ENCODE assay signal across 18 cellular contexts in the genomic region with DNA sequence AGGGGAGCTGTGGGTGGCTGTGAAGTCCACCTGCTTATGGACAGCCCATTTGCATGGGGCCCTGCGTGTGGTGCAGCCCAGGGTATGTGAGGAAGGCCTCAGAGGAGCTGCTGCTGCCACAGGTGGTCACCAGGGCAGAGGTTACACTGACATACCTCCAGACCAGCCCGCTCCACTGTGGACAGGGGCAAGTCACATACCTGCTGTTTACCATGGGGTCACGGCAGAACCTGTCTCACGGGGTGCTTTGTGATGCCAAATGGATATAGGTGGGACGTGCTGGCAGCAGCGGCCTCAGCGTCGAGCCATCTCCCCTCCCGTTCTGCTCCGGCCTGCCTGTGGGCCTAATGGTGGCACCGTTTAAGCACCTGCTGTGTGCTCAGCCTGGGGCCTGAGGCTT.
DNase-seq lines count a peak whose midpoint lies in the region; ATAC-seq and TF ChIP-seq lines count a peak whose summit lies in the region.
"Had no signal": no experiment of that assay in that cellular context is flagged by ENCODE, and none has a peak within 500 bp of the region (broad histone marks: within the 10 kb centered on the region; RNA-seq: fewer than 3 reads in every experiment).

No MANE protein-coding gene starts in this region.

- H3K4ac ChIP-seq in IMR-90 (ENCODE audit: low read depth, low read length): no peak overlapping the region
- no peak overlapping the region for H3K4ac ChIP-seq in trophoblast cell (ENCODE audit: low read depth, low read length)

- DNase-seq in CD4-positive, CD25-positive, alpha-beta regulatory T cell: no peak
- no peak for DNase-seq in IMR-90
- DNase-seq in lower lobe of right lung: peak; percentile 26
- no peak for DNase-seq in trophoblast cell
- DNase-seq in HCEC 1CT: no peak
- no peak for DNase-seq in stimulated activated CD4-positive, alpha-beta T cell treated with anti-CD3 and anti-CD28 coated beads, Interleukin-1b, Interleukin-23, amount 100 ng/mL, for 48 hours
- DNase-seq: 8988T; Calu3; CD8-positive, alpha-beta T cell; DND-41; EL; KBM-7 had no signal

- H2AK5ac ChIP-seq in IMR-90 (ENCODE audit: low read depth, low read length) (no peak overlapping the region), trophoblast cell (ENCODE audit: low read length) (no peak overlapping the region)

- H3K4me1 Mint-ChIP-seq in CD4-positive, CD25-positive, alpha-beta regulatory T cell: peaks cover 3 to 28% (median 8%) of the 10 kb centered on the region in 4 donors

- H3K79me1 ChIP-seq in IMR-90 (ENCODE audit: low read depth in 1 of 2, low read length in 2 of 2): no peaks in the 10 kb centered on the region
- no peaks in the 10 kb centered on the region for H3K79me1 ChIP-seq in trophoblast cell (ENCODE audit: low read length)

- intact Hi-C loops in IMR-90 (cut with micrococcal nuclease) (no loop called here), lower lobe of right lung (cut with DNase I) (no loop called here)

- no peaks in the 10 kb centered on the region for H3K9me3 ChIP-seq in CD4-positive, CD25-positive, alpha-beta regulatory T cell (ENCODE audit: control insufficient read depth in 2 of 2, low read length in 2 of 2)
- no peaks in the 10 kb centered on the region for H3K9me3 ChIP-seq in IMR-90 (ENCODE audit: control insufficient read depth, insufficient read depth, low read length)
- H3K9me3 ChIP-seq in lower lobe of right lung: no peaks in the 10 kb centered on the region
- no peaks in the 10 kb centered on the region for H3K9me3 ChIP-seq in trophoblast cell (ENCODE audit: insufficient read depth, low read depth, low read length)
- H3K9me3 ChIP-seq: BLaER1 had no signal

- no peak for ATAC-seq in CD4-positive, CD25-positive, alpha-beta regulatory T cell (ENCODE audit: low read depth in 2 of 2)
- no peak for ATAC-seq in IMR-90 (ENCODE audit: low read depth)
- no peak for ATAC-seq in lower lobe of right lung
- no peak for ATAC-seq in HG02610 (IDR thresholded peaks at IDR 0.05; ENCODE audit: unreplicated experiment)
- ATAC-seq: CD8-positive, alpha-beta T cell; GM12878 had no signal

- CTCF ChIA-PET in IMR-90 (lab: Yijun Ruan, JAX): no interaction called here

- H3K79me2 ChIP-seq in trophoblast cell (ENCODE audit: control insufficient read depth, insufficient read depth, low read length, poor library complexity): no peaks in the 10 kb centered on the region

- in situ Hi-C loops in IMR-90 (cut with MboI; ENCODE audit: low sequenced_read_pairs): loop anchor here (25.0 kb wide), 1 partner anchor 1074 kb away; no protein-coding TSS in a partner anchor

- H2BK20ac ChIP-seq in IMR-90 (ENCODE audit: low read depth, low read length): no peak overlapping the region

- H3K9me3 Mint-ChIP-seq in CD4-positive, CD25-positive, alpha-beta regulatory T cell: no peaks in the 10 kb centered on the region
- H3K9me3 Mint-ChIP-seq: CD14-positive monocyte; CD8-positive, alpha-beta T cell; IgD-negative memory B cell had no signal

- no peak overlapping the region for H3K4me3 ChIP-seq in CD4-positive, CD25-positive, alpha-beta regulatory T cell (ENCODE audit: low read depth, low read length)
- H3K4me3 ChIP-seq in IMR-90 (ENCODE audit: insufficient read depth, low read depth, low read length) (no peak overlapping the region), lower lobe of right lung (no peak overlapping the region), trophoblast cell (ENCODE audit: low read depth, low read length) (peak overlapping the region; percentile 18)
- H3K4me3 ChIP-seq: BLaER1, GM12878, GM23248 had no signal

- TF ChIP-seq RAD21 in IMR-90 (IDR thresholded peaks at IDR 0.05; ENCODE audit: low read length): no peak

- no CpG with 5 or more reads among the region's 11 CpGs for WGBS in IMR-90 (ENCODE audit: extremely low coverage in 2 of 2, insufficient read length in 1 of 2), 2 experiments
- no CpG with 5 or more reads among the region's 11 CpGs for WGBS in trophoblast cell (ENCODE audit: extremely low coverage, insufficient coverage, insufficient read length)

- H2AK9ac ChIP-seq in IMR-90 (replicated peaks; ENCODE audit: low read depth, low read length, poor library complexity): peak overlapping the region; percentile 9

- H3K18ac ChIP-seq in IMR-90 (ENCODE audit: low read depth, low read length) (no peak overlapping the region), trophoblast cell (ENCODE audit: low read length) (no peak overlapping the region)

- no peak overlapping the region for H3K56ac ChIP-seq in IMR-90 (ENCODE audit: extremely low read depth, insufficient read depth, low read length)

- H3K9ac ChIP-seq in IMR-90 (ENCODE audit: low read depth, low read length): no peak overlapping the region
- H3K9ac ChIP-seq in trophoblast cell (ENCODE audit: low read length): no peak overlapping the region
- H3K9ac ChIP-seq: BLaER1, GM23248 had no signal

- TF ChIP-seq POLR2A in IMR-90 (IDR thresholded peaks at IDR 0.05; ENCODE audit: low read depth, low read length): no peak

- no peak overlapping the region for H2AFZ ChIP-seq in IMR-90 (replicated peaks; ENCODE audit: low read length, poor library complexity)
- H2AFZ ChIP-seq in trophoblast cell (ENCODE audit: insufficient read depth, low read length, poor library complexity): no peak overlapping the region
- H2AFZ ChIP-seq: GM23248 had no signal

- H2BK120ac ChIP-seq in IMR-90 (ENCODE audit: low read depth, low read length) (no peak overlapping the region), trophoblast cell (ENCODE audit: insufficient read depth, low read length, poor library complexity) (no peak overlapping the region)

- H3K4me2 ChIP-seq in IMR-90 (ENCODE audit: low read depth, low read length) (no peak overlapping the region), trophoblast cell (ENCODE audit: low read length) (no peak overlapping the region)
- H3K4me2 ChIP-seq: BLaER1 had no signal

- H3K36me3 Mint-ChIP-seq in CD4-positive, CD25-positive, alpha-beta regulatory T cell: no peaks in the 10 kb centered on the region
- H3K36me3 Mint-ChIP-seq: IgD-negative memory B cell had no signal

- H2BK5ac ChIP-seq in IMR-90 (ENCODE audit: low read depth, low read length, poor library complexity, severe bottlenecking) (no peak overlapping the region), trophoblast cell (ENCODE audit: low read depth, low read length, poor library complexity) (no peak overlapping the region)

- dilution Hi-C loops in IMR-90 (cut with HindIII; ENCODE audit: low sequenced_read_pairs, unreplicated experiment): no loop called here

- H3K36me3 ChIP-seq in CD4-positive, CD25-positive, alpha-beta regulatory T cell (ENCODE audit: control insufficient read depth, insufficient read depth, low read length): no peaks in the 10 kb centered on the region
- H3K36me3 ChIP-seq in IMR-90 (ENCODE audit: control insufficient read depth, insufficient read depth, low read length) (no peaks in the 10 kb centered on the region), lower lobe of right lung (peaks cover 33% of the 10 kb centered on the region), trophoblast cell (ENCODE audit: control insufficient read depth in 1 of 2, insufficient read depth in 2 of 2, low read length in 2 of 2) (peaks cover 11 to 14% of the 10 kb centered on the region in 2 experiments)

- H3K4me1 ChIP-seq in CD4-positive, CD25-positive, alpha-beta regulatory T cell (ENCODE audit: control insufficient read depth, insufficient read depth, low read length, poor library complexity, severe bottlenecking): peaks cover 4% of the 10 kb centered on the region
- H3K4me1 ChIP-seq in IMR-90 (ENCODE audit: control insufficient read depth, insufficient read depth, low read length) (peaks cover 2% of the 10 kb centered on the region; the same call in 1 of the 2 replicates), lower lobe of right lung (peaks cover 6% of the 10 kb centered on the region), trophoblast cell (ENCODE audit: control insufficient read depth in 1 of 2, insufficient read depth in 2 of 2, low read length in 2 of 2) (peaks cover 4 to 8% of the 10 kb centered on the region in 2 experiments)

- H4K91ac ChIP-seq in IMR-90 (ENCODE audit: insufficient read depth, low read depth, low read length): no peak overlapping the region
- H4K91ac ChIP-seq in trophoblast cell (ENCODE audit: low read depth, low read length): no peak overlapping the region

- H3K27me3 Mint-ChIP-seq in CD4-positive, CD25-positive, alpha-beta regulatory T cell: peaks cover 4% of the 10 kb centered on the region

- BruUV-seq in IMR-90 (replicated peaks; lab: Mats Ljungman, UMichigan): no TSS peak

- no peak overlapping the region for H4K5ac ChIP-seq in IMR-90 (ENCODE audit: low read depth, low read length)

- H3K9me1 ChIP-seq in IMR-90 (ENCODE audit: insufficient read depth, low read length): no peaks in the 10 kb centered on the region

- TF ChIP-seq CTCF in IMR-90 (conservative IDR thresholded peaks at IDR 0.05; ENCODE audit: low read depth, low read length) (no peak), lower lobe of right lung (IDR thresholded peaks at IDR 0.05) (no peak)

- no peak overlapping the region for H3K27ac ChIP-seq in CD4-positive, CD25-positive, alpha-beta regulatory T cell (ENCODE audit: insufficient read depth, low read length, poor library complexity, severe bottlenecking)
- H3K27ac ChIP-seq in IMR-90 (ENCODE audit: insufficient read depth, low read length) (no peak overlapping the region), lower lobe of right lung (no peak overlapping the region), trophoblast cell (ENCODE audit: low read depth, low read length) (no peak overlapping the region)
- H3K27ac ChIP-seq: BLaER1, GM23248 had no signal

- H4K20me1 ChIP-seq in IMR-90 (ENCODE audit: insufficient read depth, low read length): no peaks in the 10 kb centered on the region

- H3K27ac Mint-ChIP-seq in CD4-positive, CD25-positive, alpha-beta regulatory T cell: peak overlapping the region in 2 of 3 donors; percentile 17 to 20

- H3K27me3 ChIP-seq in CD4-positive, CD25-positive, alpha-beta regulatory T cell (ENCODE audit: control insufficient read depth, insufficient read depth, low read length): no peaks in the 10 kb centered on the region
- H3K27me3 ChIP-seq in IMR-90 (ENCODE audit: control insufficient read depth, insufficient read depth, low read length) (no peaks in the 10 kb centered on the region), lower lobe of right lung (ENCODE audit: low read depth) (no peaks in the 10 kb centered on the region), trophoblast cell (ENCODE audit: insufficient read depth, low read length) (no peaks in the 10 kb centered on the region)

- H3K14ac ChIP-seq in IMR-90 (replicated peaks; ENCODE audit: low read depth, low read length) (no peak overlapping the region), trophoblast cell (ENCODE audit: low read length) (no peak overlapping the region)

- no peak overlapping the region for H2BK15ac ChIP-seq in IMR-90 (ENCODE audit: low read depth, low read length)

- H4K8ac ChIP-seq in IMR-90 (ENCODE audit: low read depth in 2 of 2, low read length in 2 of 2) (no peak overlapping the region), trophoblast cell (ENCODE audit: low read depth, low read length) (no peak overlapping the region)

- H2BK12ac ChIP-seq in trophoblast cell (ENCODE audit: low read length): no peak overlapping the region

- POLR2A ChIA-PET in IMR-90 (lab: Charles Lee; ENCODE audit: unreplicated experiment): no interaction called here

- H3K23ac ChIP-seq in IMR-90 (ENCODE audit: low read depth, low read length) (no peak overlapping the region), trophoblast cell (ENCODE audit: low read length) (no peak overlapping the region)

- H3K4me3 Mint-ChIP-seq in CD4-positive, CD25-positive, alpha-beta regulatory T cell: no peak overlapping the region
- H3K4me3 Mint-ChIP-seq: CD14-positive monocyte; CD8-positive, alpha-beta T cell; IgD-negative memory B cell had no signal

- no peak overlapping the region for H4K12ac ChIP-seq in trophoblast cell (ENCODE audit: low read depth, low read length)
